In the genomic region with DNA sequence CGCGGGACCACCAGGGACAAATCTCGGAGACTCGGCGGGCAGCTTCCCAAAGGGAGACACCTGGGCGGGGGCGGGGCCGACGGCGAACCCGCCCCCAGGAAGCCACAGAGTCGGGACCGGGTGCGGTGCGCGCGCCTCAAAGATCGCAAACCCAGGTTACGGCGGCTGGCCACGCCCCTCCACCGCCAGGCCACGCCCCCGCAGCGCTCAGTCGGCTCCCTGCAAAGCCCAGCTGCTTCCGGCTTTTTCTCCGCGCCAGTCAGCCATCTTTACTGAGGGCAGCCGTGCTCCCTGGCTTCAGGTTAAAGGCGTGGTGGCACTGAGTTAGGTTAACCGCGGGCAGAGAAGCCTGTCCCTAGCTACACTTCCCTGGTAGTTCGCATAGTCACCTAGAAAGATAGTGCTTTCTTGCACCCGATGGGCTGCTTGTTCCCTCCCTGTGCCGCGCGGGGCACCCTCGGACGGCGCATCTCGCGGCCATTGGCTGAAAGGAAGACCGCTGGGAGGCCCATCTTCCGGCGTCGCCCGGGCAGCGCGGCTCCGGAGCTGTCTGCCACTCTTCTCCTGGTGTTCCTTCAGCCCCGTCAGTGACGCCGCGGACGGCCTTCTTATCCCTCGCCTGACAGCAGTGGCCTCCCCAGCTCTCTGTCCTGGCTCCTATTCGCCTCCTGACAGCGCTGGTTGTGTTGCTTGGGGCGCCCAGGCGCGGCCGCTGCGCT, we compare ENCODE assay signal across 8 cellular contexts. TPM values are rescaled to one million over a fixed set of nuclear protein-coding genes. Genes with fewer than 3 reads are reported as not detected.
DNase-seq lines count a peak whose midpoint lies in the region; ATAC-seq and TF ChIP-seq lines count a peak whose summit lies in the region.

A gene with protein sequence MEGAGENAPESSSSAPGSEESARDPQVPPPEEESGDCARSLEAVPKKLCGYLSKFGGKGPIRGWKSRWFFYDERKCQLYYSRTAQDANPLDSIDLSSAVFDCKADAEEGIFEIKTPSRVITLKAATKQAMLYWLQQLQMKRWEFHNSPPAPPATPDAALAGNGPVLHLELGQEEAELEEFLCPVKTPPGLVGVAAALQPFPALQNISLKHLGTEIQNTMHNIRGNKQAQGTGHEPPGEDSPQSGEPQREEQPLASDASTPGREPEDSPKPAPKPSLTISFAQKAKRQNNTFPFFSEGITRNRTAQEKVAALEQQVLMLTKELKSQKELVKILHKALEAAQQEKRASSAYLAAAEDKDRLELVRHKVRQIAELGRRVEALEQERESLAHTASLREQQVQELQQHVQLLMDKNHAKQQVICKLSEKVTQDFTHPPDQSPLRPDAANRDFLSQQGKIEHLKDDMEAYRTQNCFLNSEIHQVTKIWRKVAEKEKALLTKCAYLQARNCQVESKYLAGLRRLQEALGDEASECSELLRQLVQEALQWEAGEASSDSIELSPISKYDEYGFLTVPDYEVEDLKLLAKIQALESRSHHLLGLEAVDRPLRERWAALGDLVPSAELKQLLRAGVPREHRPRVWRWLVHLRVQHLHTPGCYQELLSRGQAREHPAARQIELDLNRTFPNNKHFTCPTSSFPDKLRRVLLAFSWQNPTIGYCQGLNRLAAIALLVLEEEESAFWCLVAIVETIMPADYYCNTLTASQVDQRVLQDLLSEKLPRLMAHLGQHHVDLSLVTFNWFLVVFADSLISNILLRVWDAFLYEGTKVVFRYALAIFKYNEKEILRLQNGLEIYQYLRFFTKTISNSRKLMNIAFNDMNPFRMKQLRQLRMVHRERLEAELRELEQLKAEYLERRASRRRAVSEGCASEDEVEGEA (minus strand): TSS at position 72 of the 719 bp plus-strand sequence. CDS start 108 bp downstream, outside the sequence.

- peak within 1 kb of the TSS; percentile 90 to 94 for H3K27ac ChIP-seq in ovary
- H3K27ac ChIP-seq in thymus (ENCODE audit: low read depth) = peak within 1 kb of the TSS; percentile 99

- peak; percentile 40 for TF ChIP-seq CTCF in GM12874 (IDR thresholded peaks at IDR 0.05; ENCODE audit: insufficient read depth, low read depth, low read length)
- TF ChIP-seq CTCF in ovary (IDR thresholded peaks at IDR 0.05) = peak in 2 of 3 donors; percentile 33 to 36

- H3K36me3 ChIP-seq in ovary = no peaks in the 10 kb centered on the region
- H3K36me3 ChIP-seq in thymus (ENCODE audit: control insufficient read depth, insufficient read depth) = no peaks in the 10 kb centered on the region

- TF ChIP-seq EP300 in ovary (IDR thresholded peaks at IDR 0.05) = no peak

- H3K4me3 ChIP-seq in ovary (peak within 1 kb of the TSS; percentile 62), thymus (ENCODE audit: low read length) (peak within 1 kb of the TSS; percentile 72)

- DNase-seq in NCI-H1105 treated with DMSO at 0.1 percent for 48 hours (lab: John Stamatoyannopoulos, UW) (peak; percentile 93), SKM-1 treated with dmso at 0.1 percent for 144 hours (lab: John Stamatoyannopoulos, UW; ENCODE audit: unreplicated experiment) (peak; percentile 82), Right ventricle myocardium inferior (ENCODE audit: missing footprints) (peak; percentile 98), ovary (peak; percentile 92 to 97 (median 96))
- peak; percentile 92 for DNase-seq in activated naive CD8-positive, alpha-beta T cell treated with anti-CD3 and anti-CD28 coated beads, Interleukin-2, amount 50 U/mL, for 16 hours (ENCODE audit: low read depth, low spot score)

- no peak for TF ChIP-seq POLR2A in ovary (IDR thresholded peaks at IDR 0.05)

- no peaks in the 10 kb centered on the region for H3K27me3 ChIP-seq in ovary
- no peaks in the 10 kb centered on the region for H3K27me3 ChIP-seq in thymus (ENCODE audit: control insufficient read depth, insufficient read depth)

- peak; percentile 91 for ATAC-seq in HG02759 (IDR thresholded peaks at IDR 0.05; ENCODE audit: unreplicated experiment)
- ATAC-seq in Right ventricle myocardium inferior = peak; percentile 98

- WGBS in ovary, 3 donors = 0 to 1% (median 1%) methylated on average over 42 to 64 of the region's 64 CpGs
- WGBS in thymus = under 1% methylated on average over 64 of the region's 64 CpGs

- no peaks in the 10 kb centered on the region for H3K9me3 ChIP-seq in ovary
- no peaks in the 10 kb centered on the region for H3K9me3 ChIP-seq in thymus (ENCODE audit: control insufficient read depth)

- H3K4me1 ChIP-seq in ovary (ENCODE audit: insufficient read depth) = peaks cover 8% of the 10 kb centered on the region
- peaks cover 7% of the 10 kb centered on the region for H3K4me1 ChIP-seq in thymus (ENCODE audit: control insufficient read depth, insufficient read depth, low read length)

- intact Hi-C loops in Right ventricle myocardium inferior (cut with DNase I) = loop anchor here (1.0 to 5.0 kb wide), 3 partner anchors 273 to 558 kb away; a partner anchor contains a TSS
- intact Hi-C loops in ovary (cut with DNase I) = loop anchor here in 3 of 4 donors (5.0 to 10.0 kb wide), 5 partner anchors 51 to 333 kb away; a partner anchor contains a TSS

RNA-seq across cellular contexts. Expression of the gene that starts here (rescaled TPM):
- total RNA-seq in Right ventricle myocardium inferior (2.3 TPM), ovary (10 to 100 TPM in 1 of 7 donors, 1 to 10 TPM in 6; 3.9 to 11.3 (median 4.7) TPM)
- polyA plus RNA-seq in ovary (1 to 10 TPM; 1.7 to 3.6 TPM), thymus (21.2 TPM)

Comparison
In these comparisons a context has a peak if more than half of its experiments do, and no peak if none do; other contexts are left out.
1. Peak in every context shown above with its lines: DNase-seq, ATAC-seq, H3K4me3 ChIP-seq and H3K27ac ChIP-seq.